ENCODE assay signal across 31 cellular contexts in the genomic region with DNA sequence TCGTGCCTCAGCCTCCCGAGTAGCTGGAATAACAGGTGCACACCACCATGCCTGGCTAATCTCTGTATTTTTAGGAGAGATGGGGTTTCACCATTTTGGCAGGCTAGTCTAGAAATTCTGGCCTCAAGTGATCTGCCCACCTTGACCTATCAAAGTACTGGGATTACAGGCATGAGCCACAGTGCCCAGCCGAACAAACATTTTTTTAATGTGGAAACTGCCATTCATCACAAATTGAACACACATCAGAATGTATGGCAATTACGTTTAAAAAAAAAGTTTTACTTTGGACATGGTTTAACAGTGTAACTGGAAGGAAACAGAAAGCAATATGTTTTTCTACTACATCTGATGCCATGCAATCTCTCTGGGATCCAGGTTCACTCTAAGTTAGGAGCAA. TPM values are rescaled to one million over a fixed set of nuclear protein-coding genes. Genes with fewer than 3 reads are reported as not detected.
DNase-seq lines count a peak whose midpoint lies in the region; ATAC-seq, FAIRE-seq and TF ChIP-seq lines count a peak whose summit lies in the region.
"Had no signal": no experiment of that assay in that cellular context is flagged by ENCODE, and none has a peak within 500 bp of the region (broad histone marks: within the 10 kb centered on the region; RNA-seq: fewer than 3 reads in every experiment).

No MANE protein-coding gene starts in this region.

- ATAC-seq in HepG2 = no peak
- no peak for ATAC-seq in right lobe of liver
- no peak for ATAC-seq in K562
- ATAC-seq: A549; CD8-positive, alpha-beta T cell had no signal

- no peak overlapping the region for H3K27ac ChIP-seq in HepG2 (ENCODE audit: extremely low read length, insufficient read depth, low read length)
- H3K27ac ChIP-seq in right lobe of liver = no peak overlapping the region
- H3K27ac ChIP-seq in K562 (ENCODE audit: extremely low read depth, low read depth, low read length) = no peak overlapping the region
- H3K27ac ChIP-seq: 22Rv1; BLaER1; BLaER1 treated with 17β-estradiol and CSF1 and Interleukin-3, amounts not matched to agents 10 nM and 100 nM; C4-2B had no signal

- no peaks in the 10 kb centered on the region for H3K9me1 ChIP-seq in K562 (ENCODE audit: control insufficient read depth, insufficient read depth, low read length)

- peaks cover 37% of the 10 kb centered on the region for H3K4me1 ChIP-seq in HepG2 (ENCODE audit: insufficient read depth, low read length)
- H3K4me1 ChIP-seq in right lobe of liver = peaks cover 0 to 34% (median 13%) of the 10 kb centered on the region in 4 donors
- H3K4me1 ChIP-seq in K562 (replicated peaks in 1 of 2; ENCODE audit: control insufficient read depth in 2 of 2, insufficient read depth in 2 of 2, low read length in 2 of 2) = no peaks in the 10 kb centered on the region
- H3K4me1 ChIP-seq: BE2C, Caco-2 had no signal

- no peak for DNase-seq in HepG2 (ENCODE audit: low spot score)
- DNase-seq in right lobe of liver = no peak
- no peak for DNase-seq in K562 (ENCODE audit: extremely low read depth in 1 of 4, low spot score in 3 of 4)
- DNase-seq in NCI-H2171 (lab: John Stamatoyannopoulos, UW) = no peak
- DNase-seq: 8988T; ACHN; AML-193; BE2C; C1 segment of cervical spinal cord; Caco-2; Calu3; CD4-positive, alpha-beta memory T cell; CD4-positive, alpha-beta T cell; CD4-positive, CD25-positive, alpha-beta regulatory T cell; CD8-positive, alpha-beta memory T cell; CD8-positive, alpha-beta T cell; COR-L47; DMS 273 treated with DMSO at 0.1 percent for 48 hours; DMS153; DMS53; DMS79; DMS79 treated with DMSO at 0.1 percent for 48 hours; DND-41; EL had no signal

- no peaks in the 10 kb centered on the region for H3K9me3 ChIP-seq in HepG2 (ENCODE audit: low read length)
- no peaks in the 10 kb centered on the region for H3K9me3 ChIP-seq in right lobe of liver
- H3K9me3 ChIP-seq in K562 (replicated peaks; ENCODE audit: control insufficient read depth, insufficient read depth, low read depth, low read length) = no peaks in the 10 kb centered on the region; the same call in 1 of the 2 replicates
- H3K9me3 ChIP-seq: A549; BE2C; BLaER1; BLaER1 treated with 17β-estradiol and CSF1 and Interleukin-3, amounts not matched to agents 10 nM and 100 nM; Caco-2 had no signal

- TF ChIP-seq POLR2A in HepG2 (IDR thresholded peaks at IDR 0.05; ENCODE audit: insufficient read depth in 1 of 2, low read depth in 2 of 2, low read length in 2 of 2) (no peak), right lobe of liver (IDR thresholded peaks at IDR 0.05) (no peak), K562 (conservative IDR thresholded peaks at IDR 0.05) (no peak)

- POLR2A ChIA-PET in HepG2 (lab: Yijun Ruan, JAX) = interaction anchor here (1.2 to 2.3 kb wide), 3 partner anchors 20 to 37 kb away, joined by 3 to 8 read pairs (median 4); no protein-coding TSS in a partner anchor
- POLR2A ChIA-PET in K562 (lab: Yijun Ruan, JAX) = interaction anchor here (0.7 kb wide), 1 partner anchor 12 kb away, joined by 3 read pairs; no protein-coding TSS in a partner anchor

- CTCF ChIA-PET in HepG2 (lab: Yijun Ruan, JAX; ENCODE audit: low intra/inter-chr PET ratio, low total read pairs) = interaction anchor here (0.6 kb wide), 1 partner anchor 181 kb away, joined by 3 read pairs; no protein-coding TSS in a partner anchor
- CTCF ChIA-PET in K562 (lab: Yijun Ruan, JAX; ENCODE audit: low intra/inter-chr PET ratio) = no interaction called here

- TF ChIP-seq RAD21 in HepG2 (CRISPR knock-in tag; IDR thresholded peaks at IDR 0.05) = no peak
- no peak for TF ChIP-seq RAD21 in K562 (CRISPR knock-in tag; conservative IDR thresholded peaks at IDR 0.05 in 1 of 2, IDR thresholded peaks at IDR 0.05 in 1 of 2)

- no peak for FAIRE-seq in HepG2 (lab: Jason Lieb, UNC)
- peak; percentile 59 for FAIRE-seq in K562 (lab: Jason Lieb, UNC)
- FAIRE-seq: A204.1, A549, D721Med had no signal

- no peak for TF ChIP-seq EP300 in HepG2 (IDR thresholded peaks at IDR 0.05; ENCODE audit: low read depth in 2 of 2, low read length in 2 of 2)
- no peak for TF ChIP-seq EP300 in HepG2 (CRISPR knock-in tag; IDR thresholded peaks at IDR 0.05; ENCODE audit: borderline replicate concordance)
- no peak for TF ChIP-seq EP300 in K562 (IDR thresholded peaks at IDR 0.05; ENCODE audit: low read length)

- WGBS in HepG2 (ENCODE audit: low lambda C conversion rate) = over 99% methylated on average over 4 of the region's 4 CpGs
- WGBS in right lobe of liver (ENCODE audit: insufficient coverage, low coverage, low lambda C conversion rate, missing lambda C conversion rate) = 91% methylated on average over 4 of the region's 4 CpGs
- WGBS in K562 (ENCODE audit: insufficient coverage, low coverage, missing lambda C conversion rate) = 7% methylated on average over 4 of the region's 4 CpGs

- H3K4me3 ChIP-seq in HepG2 (replicated peaks in 1 of 3; ENCODE audit: insufficient read depth in 1 of 3, low read depth in 2 of 3, low read length in 3 of 3) (no peak overlapping the region), right lobe of liver (no peak overlapping the region), K562 (no peak overlapping the region)
- H3K4me3 ChIP-seq: A549; BLaER1; BLaER1 treated with 17β-estradiol and CSF1 and Interleukin-3, amounts not matched to agents 10 nM and 100 nM had no signal

- H4K20me1 ChIP-seq in HepG2 (ENCODE audit: insufficient read depth, low read length) (no peaks in the 10 kb centered on the region), K562 (replicated peaks; ENCODE audit: control insufficient read depth, insufficient read depth, low read length) (no peaks in the 10 kb centered on the region)
- H4K20me1 ChIP-seq: BLaER1; BLaER1 treated with 17β-estradiol and CSF1 and Interleukin-3, amounts not matched to agents 10 nM and 100 nM had no signal

- no peak for TF ChIP-seq CTCF in HepG2 (CRISPR knock-in tag; IDR thresholded peaks at IDR 0.05)
- no peak for TF ChIP-seq CTCF in right lobe of liver (IDR thresholded peaks at IDR 0.05)
- TF ChIP-seq CTCF in K562 (IDR thresholded peaks at IDR 0.05 in 2 of 3, conservative IDR thresholded peaks at IDR 0.05 in 1 of 3; ENCODE audit: insufficient read depth in 2 of 3, low read depth in 1 of 3, low read length in 3 of 3) = no peak

- H3K27me3 ChIP-seq in HepG2 (ENCODE audit: control insufficient read depth in 1 of 2, insufficient read depth in 2 of 2, low read length in 2 of 2) (no peaks in the 10 kb centered on the region), right lobe of liver (no peaks in the 10 kb centered on the region), K562 (ENCODE audit: control insufficient read depth in 2 of 2, insufficient read depth in 2 of 2, low read length in 2 of 2) (no peaks in the 10 kb centered on the region)
- H3K27me3 ChIP-seq: BE2C; BLaER1; BLaER1 treated with 17β-estradiol and CSF1 and Interleukin-3, amounts not matched to agents 10 nM and 100 nM had no signal

- BruUV-seq in HepG2 (replicated peaks; lab: Mats Ljungman, UMichigan) = no TSS peak
- BruUV-seq in K562 (replicated peaks; lab: Mats Ljungman, UMichigan) = no TSS peak

- intact Hi-C loops in HepG2 (cut with micrococcal nuclease; ENCODE audit: unreplicated experiment) = no loop called here
- intact Hi-C loops in right lobe of liver (cut with DNase I) = no loop called here
- intact Hi-C loops in K562 (cut with micrococcal nuclease) = no loop called here

- H3K4me2 ChIP-seq in HepG2 (ENCODE audit: low read depth, low read length) = no peak overlapping the region
- H3K4me2 ChIP-seq in K562 (ENCODE audit: insufficient read depth, low read length) = no peak overlapping the region
- H3K4me2 ChIP-seq: A549; BLaER1; BLaER1 treated with 17β-estradiol and CSF1 and Interleukin-3, amounts not matched to agents 10 nM and 100 nM had no signal

- H2AFZ ChIP-seq in HepG2 (ENCODE audit: low read length) (no peak overlapping the region), K562 (ENCODE audit: low read depth, low read length) (no peak overlapping the region)

- in situ Hi-C loops in HepG2 (cut with HindIII; ENCODE audit: extremely low pct_ligation_motif_present, low pct_unique_long_range_greater_than_20kb) = no loop called here
- in situ Hi-C loops in K562 (cut with MboI) = no loop called here

- H3K79me2 ChIP-seq in HepG2 (ENCODE audit: insufficient read depth, low read length) (peaks cover 29% of the 10 kb centered on the region), K562 (ENCODE audit: control insufficient read depth, insufficient read depth, low read length) (no peaks in the 10 kb centered on the region)

- H3K9ac ChIP-seq in HepG2 (ENCODE audit: insufficient read depth, low read depth, low read length) (no peak overlapping the region), K562 (ENCODE audit: insufficient read depth in 1 of 2, low read depth in 2 of 2, low read length in 2 of 2) (no peak overlapping the region)
- H3K9ac ChIP-seq: BLaER1; BLaER1 treated with 17β-estradiol and CSF1 and Interleukin-3, amounts not matched to agents 10 nM and 100 nM had no signal

- H3K36me3 ChIP-seq in HepG2 (replicated peaks in 1 of 2; ENCODE audit: control insufficient read depth in 1 of 2, insufficient read depth in 2 of 2, low read length in 2 of 2) (peaks cover 12 to 48% of the 10 kb centered on the region in 2 experiments), right lobe of liver (no peaks in the 10 kb centered on the region), K562 (ENCODE audit: control insufficient read depth, insufficient read depth, low read length) (no peaks in the 10 kb centered on the region)
- H3K36me3 ChIP-seq: BE2C; BLaER1; BLaER1 treated with 17β-estradiol and CSF1 and Interleukin-3, amounts not matched to agents 10 nM and 100 nM had no signal

RNA-seq across cellular contexts. Expression of gene PTP4A1, which starts 38.3 kb away (rescaled TPM):
- 376 and 681 TPM in 2 replicates for total RNA-seq in HepG2 (2016; rRNA removed; fragmentation: Illumina TruSeq; extraction: Trizol)
- 72.5 and 82.8 TPM in 2 replicates for total RNA-seq in HepG2 (2016; cell fraction: cytosol; rRNA removed; fragmentation: Illumina TruSeq; extraction: Trizol; ENCODE audit: low read depth)
- total RNA-seq in HepG2 (2016; cell fraction: insoluble cytoplasmic fraction; rRNA removed; fragmentation: Illumina TruSeq; extraction: Trizol) = 381 and 654 TPM in 2 replicates
- 431 TPM in 2 replicates for total RNA-seq in HepG2 (2016; cell fraction: membrane; rRNA removed; fragmentation: Illumina TruSeq; extraction: Trizol)
- 336 and 365 TPM in 2 replicates for total RNA-seq in HepG2 (2016; cell fraction: nucleus; rRNA removed; fragmentation: Illumina TruSeq; extraction: Trizol)
- 127 and 141 TPM in 2 replicates for polyA plus RNA-seq in HepG2 (2011; rRNA removed)
- polyA plus RNA-seq in HepG2 (2011; cell fraction: cytosol; rRNA removed) = 61.2 and 126 TPM in 2 replicates
- polyA plus RNA-seq in HepG2 (2011; cell fraction: nucleus; rRNA removed) = 48.0 and 68.5 TPM in 2 replicates
- 273 TPM in 2 replicates for polyA plus RNA-seq in HepG2 (2012)
- polyA plus RNA-seq in HepG2 (2016; cell fraction: cytosol; fragmentation: Illumina TruSeq; extraction: Trizol; ENCODE audit: low read depth) = 53.9 and 75.2 TPM in 2 replicates
- 710 and 726 TPM in 2 replicates for polyA plus RNA-seq in HepG2 (2016; cell fraction: insoluble cytoplasmic fraction; fragmentation: Illumina TruSeq; extraction: Trizol; ENCODE audit: low read depth)
- 254 and 286 TPM in 2 replicates for polyA plus RNA-seq in HepG2 (2016; cell fraction: membrane; fragmentation: Illumina TruSeq; extraction: Trizol; ENCODE audit: low read depth)
- polyA plus RNA-seq in HepG2 (2016; cell fraction: nucleus; fragmentation: Illumina TruSeq; extraction: Trizol; ENCODE audit: insufficient read depth, low read depth) = 411 and 435 TPM in 2 replicates
- polyA minus RNA-seq in HepG2 (2011; rRNA and poly(A)+ RNA removed; ENCODE audit: low replicate concordance) = 36.0 and 84.0 TPM in 2 replicates
- polyA minus RNA-seq in HepG2 (2011; cell fraction: cytosol; rRNA and poly(A)+ RNA removed) = 187 and 229 TPM in 2 replicates
- polyA minus RNA-seq in HepG2 (2011; cell fraction: nucleus; rRNA and poly(A)+ RNA removed) = 195 and 232 TPM in 2 replicates
- total RNA-seq in right lobe of liver = 100 to 1,000 TPM; 147 to 342 (median 225) TPM
- total RNA-seq in K562 (2011; cell fraction: chromatin; rRNA removed; ENCODE audit: low replicate concordance) = 10.0 and 28.1 TPM in 2 replicates
- 10.7 and 10.8 TPM in 2 replicates for total RNA-seq in K562 (2011; cell fraction: nucleolus; rRNA removed)
- total RNA-seq in K562 (2011; cell fraction: nucleoplasm; rRNA removed) = 15.0 and 29.0 TPM in 2 replicates
- 13.1 and 14.6 TPM in 2 replicates for total RNA-seq in K562 (2014; rRNA removed)
- 10.0 and 12.7 TPM in 2 replicates for total RNA-seq in K562 (2014; rRNA removed; fragmentation: Illumina TruSeq; extraction: Trizol)
- 9.7 and 10.3 TPM in 2 replicates for total RNA-seq in K562 (2015; rRNA removed; fragmentation: Illumina TruSeq; extraction: Trizol)
- 60.9 and 62.7 TPM in 2 replicates for total RNA-seq in K562 (2021)
- 17.1 and 17.9 TPM in 2 replicates for polyA plus RNA-seq in K562 (2011; rRNA removed)
- 1.9 and 10.8 TPM in 2 replicates for polyA plus RNA-seq in K562 (2011; cell fraction: cytosol; rRNA removed)
- polyA plus RNA-seq in K562 (2011; cell fraction: nucleus; rRNA removed) = 6.9 and 10.5 TPM in 2 replicates
- polyA plus RNA-seq in K562 (2012) = 41.6 and 51.3 TPM in 2 replicates
- 57.0 and 67.5 TPM in 2 replicates for polyA plus RNA-seq in K562 (2014; fragmentation: Illumina TruSeq; extraction: Trizol)
- 10 to 100 TPM in 1 of 2 experiments, 1 to 10 TPM in 1; 3.7 to 13.6 TPM for polyA plus RNA-seq in K562 (2014; fragmentation: Nextera tagmentation; extraction: Ambion mirVana)
- polyA plus RNA-seq in K562 (2014; rRNA removed) = 12.4 and 12.9 TPM in 2 replicates
- 23.4 and 25.8 TPM in 2 replicates for polyA minus RNA-seq in K562 (2011; rRNA and poly(A)+ RNA removed)
- 24.8 and 25.0 TPM in 2 replicates for polyA minus RNA-seq in K562 (2011; cell fraction: cytosol; rRNA and poly(A)+ RNA removed)
- 16.0 and 19.1 TPM in 2 replicates for polyA minus RNA-seq in K562 (2011; cell fraction: nucleus; rRNA and poly(A)+ RNA removed)

Comparison
In these comparisons a context has a peak if more than half of its experiments do, and no peak if none do; other contexts are left out.
1. Of the 241 proteins assayed by ChIP-seq in both HepG2 and K562: peak only in HepG2: RBFOX2; only in K562: none; in both: none; in neither: 240.